In the genomic region with DNA sequence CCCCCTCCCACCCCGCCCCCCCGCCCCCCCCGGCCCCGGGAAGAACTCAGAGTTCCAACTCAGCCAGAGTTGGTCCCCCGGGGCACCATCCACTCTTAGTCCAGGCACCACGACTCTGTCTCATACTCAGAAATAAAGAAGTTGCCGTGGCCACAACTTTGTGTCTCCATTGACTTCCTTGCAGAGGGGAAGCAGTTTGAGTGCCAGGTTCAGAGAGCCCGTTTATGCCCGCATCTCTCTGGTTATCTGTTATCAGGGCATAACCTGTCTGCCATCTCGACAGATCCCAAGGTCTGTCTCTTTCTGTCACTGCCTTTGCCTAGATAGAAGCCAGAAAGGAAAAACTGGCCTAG, we compare ENCODE assay signal across 7 cellular contexts. TPM values are rescaled to one million over a fixed set of nuclear protein-coding genes. Genes with fewer than 3 reads are reported as not detected.
DNase-seq lines count a peak whose midpoint lies in the region; ATAC-seq and TF ChIP-seq lines count a peak whose summit lies in the region.

No MANE protein-coding gene starts in this region.

- H3K27me3 Mint-ChIP-seq in activated naive CD8-positive, alpha-beta T cell treated with anti-CD3 and anti-CD28 coated beads, Interleukin-2, amount 50 U/mL, for 24 hours = peaks cover 3% of the 10 kb centered on the region

- H3K9me3 ChIP-seq in right lobe of liver (no peaks in the 10 kb centered on the region), tibial artery (no peaks in the 10 kb centered on the region)

- H3K27me3 ChIP-seq in HL-60 (ENCODE audit: insufficient read depth, poor library complexity, severe bottlenecking) (no peaks in the 10 kb centered on the region), right lobe of liver (no peaks in the 10 kb centered on the region), tibial artery (no peaks in the 10 kb centered on the region)

- no peak for ATAC-seq in activated naive CD8-positive, alpha-beta T cell treated with anti-CD3 and anti-CD28 coated beads, Interleukin-2, amount 50 U/mL, for 24 hours
- no peak for ATAC-seq in right lobe of liver
- no peak for ATAC-seq in GM21529 (IDR thresholded peaks at IDR 0.05; ENCODE audit: unreplicated experiment)

- peak overlapping the region; percentile 98 for H3K4me3 Mint-ChIP-seq in activated naive CD8-positive, alpha-beta T cell treated with anti-CD3 and anti-CD28 coated beads, Interleukin-2, amount 50 U/mL, for 24 hours

- intact Hi-C loops in right lobe of liver (cut with DNase I) (no loop called here), tibial artery (cut with DNase I; ENCODE audit: low total_unique reads) (loop anchor here (5.0 kb wide), 1 partner anchor 121 kb away; the partner anchor contains the start of gene NFKBIE)

- no peak for TF ChIP-seq CTCF in HL-60 (IDR thresholded peaks at IDR 0.05; ENCODE audit: insufficient read depth, low read length)
- no peak for TF ChIP-seq CTCF in right lobe of liver (IDR thresholded peaks at IDR 0.05)
- no peak for TF ChIP-seq CTCF in tibial artery (IDR thresholded peaks at IDR 0.05)

- peaks cover 43% of the 10 kb centered on the region for H3K4me1 Mint-ChIP-seq in activated naive CD8-positive, alpha-beta T cell treated with anti-CD3 and anti-CD28 coated beads, Interleukin-2, amount 50 U/mL, for 24 hours

- DNase-seq in HL-60 (ENCODE audit: low read depth in 1 of 2, low spot score in 1 of 2) (peak in 1 of 2 experiments; percentile 42), right lobe of liver (no peak), tibial artery (no peak), germinal center (ENCODE audit: low spot score) (no peak)
- DNase-seq in activated naive CD8-positive, alpha-beta T cell treated with anti-CD3 and anti-CD28 coated beads, Interleukin-2, amount 50 U/mL, for 24 hours = no peak

- peak overlapping the region; percentile 99 for H3K27ac Mint-ChIP-seq in activated naive CD8-positive, alpha-beta T cell treated with anti-CD3 and anti-CD28 coated beads, Interleukin-2, amount 50 U/mL, for 24 hours

- H3K27ac ChIP-seq in HL-60 (replicated peaks) (peak overlapping the region; percentile 97), right lobe of liver (peak overlapping the region; percentile 97 to 98 (median 98)), tibial artery (peak overlapping the region; percentile 95 to 98)

- TF ChIP-seq POLR2A in right lobe of liver (IDR thresholded peaks at IDR 0.05) = no peak

- H3K36me3 ChIP-seq in right lobe of liver (peaks cover 0 to 20% (median 3%) of the 10 kb centered on the region in 4 donors), tibial artery (peaks cover 16 to 19% (median 18%) of the 10 kb centered on the region in 3 donors)

- peak overlapping the region; percentile 100 for H3K4me3 ChIP-seq in GM08714 (ENCODE audit: low read length)
- peak overlapping the region; percentile 89 for H3K4me3 ChIP-seq in HL-60 (replicated peaks; ENCODE audit: insufficient read depth, low read length)
- H3K4me3 ChIP-seq in right lobe of liver = peak overlapping the region; percentile 85 to 91 (median 86)
- H3K4me3 ChIP-seq in tibial artery = peak overlapping the region; percentile 68 to 94

- H3K9me3 Mint-ChIP-seq in activated naive CD8-positive, alpha-beta T cell treated with anti-CD3 and anti-CD28 coated beads, Interleukin-2, amount 50 U/mL, for 24 hours = no peaks in the 10 kb centered on the region

- peaks cover 44% of the 10 kb centered on the region for H3K36me3 Mint-ChIP-seq in activated naive CD8-positive, alpha-beta T cell treated with anti-CD3 and anti-CD28 coated beads, Interleukin-2, amount 50 U/mL, for 24 hours (ENCODE audit: low read depth)

- H3K4me1 ChIP-seq in right lobe of liver (peaks cover 0 to 29% (median 17%) of the 10 kb centered on the region in 4 donors), tibial artery (peaks cover 4 to 46% (median 17%) of the 10 kb centered on the region in 4 donors)

- 0% methylated on average over 8 of the region's 10 CpGs for WGBS in right lobe of liver (ENCODE audit: insufficient coverage, low coverage, low lambda C conversion rate, missing lambda C conversion rate)

RNA-seq across cellular contexts. Expression of gene CDC5L, which starts 0.6 kb away (rescaled TPM):
- 10 to 100 TPM in 5 of 6 experiments, 1 to 10 TPM in 1; 9.2 to 13.0 (median 11.2) TPM for total RNA-seq in right lobe of liver

RNA-seq across cellular contexts. Expression of gene SPATS1, which starts 45.7 kb away (rescaled TPM):
- total RNA-seq in right lobe of liver = not detected
